Comparison of ENCODE assay signal across 1 cellular context in the genomic region with DNA sequence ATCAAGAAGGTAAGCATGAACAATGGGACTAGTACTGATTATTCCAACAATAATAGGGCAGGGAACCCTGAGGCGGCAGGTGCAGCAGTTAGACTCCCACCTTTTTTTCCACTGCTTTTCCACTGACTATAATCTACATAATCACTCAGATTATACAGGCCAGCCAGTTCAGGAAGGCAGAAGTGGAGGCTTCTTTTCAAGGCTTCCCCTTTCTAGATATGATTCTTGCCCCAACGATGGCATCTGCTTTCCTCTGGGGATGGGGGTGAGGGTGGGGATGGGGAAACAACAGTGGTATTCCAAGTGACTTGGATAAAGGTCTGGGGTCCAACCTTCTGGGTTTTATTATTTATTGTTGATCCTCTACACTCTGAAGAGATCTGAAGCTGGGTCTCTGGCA.
TF ChIP-seq lines count a peak whose summit lies in the region.

No MANE protein-coding gene starts in this region.

TF ChIP-seq in K562, 482 proteins besides CTCF, POLR2A, EP300 and RAD21:
- TF ChIP-seq MEIS2 (IDR thresholded peaks at IDR 0.05; ENCODE audit: partially characterized antibody) (no peak), SPI1 (IDR thresholded peaks at IDR 0.05; ENCODE audit: borderline replicate concordance, low read depth, low read length) (peak; percentile 66; the same call in 1 of the 2 replicates), NBN (IDR thresholded peaks at IDR 0.05; ENCODE audit: low read depth) (no peak), ZNF431 (CRISPR knock-in tag; IDR thresholded peaks at IDR 0.05) (no peak), GABPB1 (CRISPR knock-in tag; IDR thresholded peaks at IDR 0.05) (0 out of 2 replicates have a peak, but pooled peaks have one; percentile 2)
- TF ChIP-seq, protein P1, sequence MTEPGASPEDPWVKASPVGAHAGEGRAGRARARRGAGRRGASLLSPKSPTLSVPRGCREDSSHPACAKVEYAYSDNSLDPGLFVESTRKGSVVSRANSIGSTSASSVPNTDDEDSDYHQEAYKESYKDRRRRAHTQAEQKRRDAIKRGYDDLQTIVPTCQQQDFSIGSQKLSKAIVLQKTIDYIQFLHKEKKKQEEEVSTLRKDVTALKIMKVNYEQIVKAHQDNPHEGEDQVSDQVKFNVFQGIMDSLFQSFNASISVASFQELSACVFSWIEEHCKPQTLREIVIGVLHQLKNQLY (CRISPR knock-in tag; conservative IDR thresholded peaks at IDR 0.05): no peak
- TF ChIP-seq, protein P2, sequence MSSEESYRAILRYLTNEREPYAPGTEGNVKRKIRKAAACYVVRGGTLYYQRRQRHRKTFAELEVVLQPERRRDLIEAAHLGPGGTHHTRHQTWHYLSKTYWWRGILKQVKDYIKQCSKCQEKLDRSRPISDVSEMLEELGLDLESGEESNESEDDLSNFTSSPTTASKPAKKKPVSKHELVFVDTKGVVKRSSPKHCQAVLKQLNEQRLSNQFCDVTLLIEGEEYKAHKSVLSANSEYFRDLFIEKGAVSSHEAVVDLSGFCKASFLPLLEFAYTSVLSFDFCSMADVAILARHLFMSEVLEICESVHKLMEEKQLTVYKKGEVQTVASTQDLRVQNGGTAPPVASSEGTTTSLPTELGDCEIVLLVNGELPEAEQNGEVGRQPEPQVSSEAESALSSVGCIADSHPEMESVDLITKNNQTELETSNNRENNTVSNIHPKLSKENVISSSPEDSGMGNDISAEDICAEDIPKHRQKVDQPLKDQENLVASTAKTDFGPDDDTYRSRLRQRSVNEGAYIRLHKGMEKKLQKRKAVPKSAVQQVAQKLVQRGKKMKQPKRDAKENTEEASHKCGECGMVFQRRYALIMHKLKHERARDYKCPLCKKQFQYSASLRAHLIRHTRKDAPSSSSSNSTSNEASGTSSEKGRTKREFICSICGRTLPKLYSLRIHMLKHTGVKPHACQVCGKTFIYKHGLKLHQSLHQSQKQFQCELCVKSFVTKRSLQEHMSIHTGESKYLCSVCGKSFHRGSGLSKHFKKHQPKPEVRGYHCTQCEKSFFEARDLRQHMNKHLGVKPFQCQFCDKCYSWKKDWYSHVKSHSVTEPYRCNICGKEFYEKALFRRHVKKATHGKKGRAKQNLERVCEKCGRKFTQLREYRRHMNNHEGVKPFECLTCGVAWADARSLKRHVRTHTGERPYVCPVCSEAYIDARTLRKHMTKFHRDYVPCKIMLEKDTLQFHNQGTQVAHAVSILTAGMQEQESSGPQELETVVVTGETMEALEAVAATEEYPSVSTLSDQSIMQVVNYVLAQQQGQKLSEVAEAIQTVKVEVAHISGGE (CRISPR knock-in tag; IDR thresholded peaks at IDR 0.05): peak in 1 of 3 experiments; percentile 24; a peak in 1 of 6 replicates
